ENCODE assay signal across 1 cellular context in genomic region chr5:74865799-74866652, GRCh38.
TF ChIP-seq lines count a peak whose summit lies in the region.

A gene with protein sequence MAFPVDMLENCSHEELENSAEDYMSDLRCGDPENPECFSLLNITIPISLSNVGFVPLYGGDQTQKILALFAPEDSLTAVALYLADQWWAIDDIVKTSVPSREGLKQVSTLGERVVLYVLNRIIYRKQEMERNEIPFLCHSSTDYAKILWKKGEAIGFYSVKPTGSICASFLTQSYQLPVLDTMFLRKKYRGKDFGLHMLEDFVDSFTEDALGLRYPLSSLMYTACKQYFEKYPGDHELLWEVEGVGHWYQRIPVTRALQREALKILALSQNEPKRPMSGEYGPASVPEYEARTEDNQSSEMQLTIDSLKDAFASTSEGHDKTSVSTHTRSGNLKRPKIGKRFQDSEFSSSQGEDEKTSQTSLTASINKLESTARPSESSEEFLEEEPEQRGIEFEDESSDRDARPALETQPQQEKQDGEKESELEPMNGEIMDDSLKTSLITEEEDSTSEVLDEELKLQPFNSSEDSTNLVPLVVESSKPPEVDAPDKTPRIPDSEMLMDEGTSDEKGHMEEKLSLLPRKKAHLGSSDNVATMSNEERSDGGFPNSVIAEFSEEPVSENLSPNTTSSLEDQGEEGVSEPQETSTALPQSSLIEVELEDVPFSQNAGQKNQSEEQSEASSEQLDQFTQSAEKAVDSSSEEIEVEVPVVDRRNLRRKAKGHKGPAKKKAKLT (minus strand): TSS chr5:74866387. CDS start chr5:74841676, 24,711 bp downstream.

TF ChIP-seq in HepG2, 621 proteins besides CTCF, POLR2A, EP300 and RAD21 (continued from another document and continues in another):
- peak; percentile 47; the same call in 1 of the 2 replicates for TF ChIP-seq MXD3 (CRISPR knock-in tag; IDR thresholded peaks at IDR 0.05)
- peak; percentile 46; the same call in 1 of the 2 replicates for TF ChIP-seq ARNT2 (CRISPR knock-in tag; IDR thresholded peaks at IDR 0.05; ENCODE audit: low read depth)
- TF ChIP-seq UBTF (CRISPR knock-in tag; IDR thresholded peaks at IDR 0.05) = peak; percentile 73
- no peak for TF ChIP-seq RBAK (CRISPR knock-in tag; IDR thresholded peaks at IDR 0.05)
- TF ChIP-seq TAF15 (IDR thresholded peaks at IDR 0.05; ENCODE audit: low read depth, low read length, poor library complexity, severe bottlenecking) = no peak
- TF ChIP-seq ZXDC (CRISPR knock-in tag; IDR thresholded peaks at IDR 0.05) = 0 out of 2 replicates have a peak, but pooled peaks have one; percentile 34
- TF ChIP-seq U2AF1 (optimal IDR thresholded peaks at IDR 0.05; ENCODE audit: low read depth, low read length) = no peak
- no peak for TF ChIP-seq ZBTB40 (IDR thresholded peaks at IDR 0.05)
- 0 out of 2 replicates have a peak, but pooled peaks have one; percentile 1 for TF ChIP-seq ZBTB40 (CRISPR knock-in tag; IDR thresholded peaks at IDR 0.05)
- no peak for TF ChIP-seq CERS6 (CRISPR knock-in tag; IDR thresholded peaks at IDR 0.05)
- no peak for TF ChIP-seq E2F2 (CRISPR knock-in tag; IDR thresholded peaks at IDR 0.05; ENCODE audit: borderline replicate concordance)
- TF ChIP-seq ZNF224 (CRISPR knock-in tag; IDR thresholded peaks at IDR 0.05) = no peak
- 0 out of 2 replicates have a peak, but pooled peaks have one; percentile 20 for TF ChIP-seq TARDBP (CRISPR knock-in tag; IDR thresholded peaks at IDR 0.05)
- no peak for TF ChIP-seq ZNF709 (CRISPR knock-in tag; IDR thresholded peaks at IDR 0.05)
- peak; percentile 34; the same call in 1 of the 2 replicates for TF ChIP-seq ZNF142 (CRISPR knock-in tag; IDR thresholded peaks at IDR 0.05)
- peak; percentile 55 for TF ChIP-seq ZFY (CRISPR knock-in tag; IDR thresholded peaks at IDR 0.05)
- no peak for TF ChIP-seq CEBPZ (IDR thresholded peaks at IDR 0.05; ENCODE audit: low read length)
